In the genomic region with DNA sequence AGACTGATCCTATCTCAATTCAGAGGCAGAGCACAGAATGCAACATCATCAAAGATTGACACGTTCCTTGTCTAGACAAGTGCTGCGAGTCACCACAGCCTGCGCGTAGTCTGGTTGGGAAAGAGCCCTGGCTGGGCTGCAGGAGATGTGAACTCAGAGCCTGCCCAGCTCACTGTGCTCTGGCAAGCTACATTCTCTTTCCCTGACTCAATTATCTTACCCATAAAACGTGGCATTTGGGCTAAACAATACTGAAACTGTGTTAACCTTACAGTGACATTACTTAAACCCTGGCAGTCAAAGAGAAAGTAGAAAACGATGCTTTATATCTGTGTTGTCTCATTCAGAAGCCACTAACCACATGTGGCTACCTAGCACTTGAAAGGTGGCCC, we compare ENCODE assay signal across 10 cellular contexts. TPM values are rescaled to one million over a fixed set of nuclear protein-coding genes. Genes with fewer than 3 reads are reported as not detected.
A peak's percentile ranks its signal among the peaks of the same experiment; 100 is the strongest.
DNase-seq lines count a peak whose midpoint lies in the region; TF ChIP-seq lines count a peak whose summit lies in the region.
"Had no signal": no experiment of that assay in that cellular context is flagged by ENCODE, and none has a peak within 500 bp of the region (broad histone marks: within the 10 kb centered on the region; RNA-seq: fewer than 3 reads in every experiment).

No MANE protein-coding gene starts in this region.

- no peak overlapping the region for H2AFZ ChIP-seq in Karpas-422 (ENCODE audit: low read length)

- H3K9ac ChIP-seq in Karpas-422 (ENCODE audit: low read length): no peak overlapping the region

- peaks cover 14% of the 10 kb centered on the region for H3K9me3 Mint-ChIP-seq in chondrocyte (ENCODE audit: low read depth)

- H3K4me1 Mint-ChIP-seq in chondrocyte (ENCODE audit: low read depth): peaks cover 53% of the 10 kb centered on the region

- in situ Hi-C loops in GM13976 (cut with MboI; ENCODE audit: low sequenced_read_pairs, unreplicated experiment): no loop called here

- DNase-seq in EL: peak; percentile 90
- peak; percentile 56 for DNase-seq in RWPE1 (ENCODE audit: low spot score)
- no peak for DNase-seq in chondrocyte (ENCODE audit: low spot score)
- DNase-seq in stimulated activated CD4-positive, alpha-beta T cell treated with anti-CD3 and anti-CD28 coated beads, Interleukin-12 subunit alpha, Interleukin-12 subunit beta, amount 100 ng/mL, for 4 hours: peak; percentile 33
- DNase-seq in Karpas-422: no peak
- DNase-seq in superior temporal gyrus (ENCODE audit: extremely low spot score): no peak
- DNase-seq in GM13976 (ENCODE audit: low spot score): no peak
- DNase-seq in NCI-H1436 treated with DMSO at 0.1 percent for 48 hours (lab: John Stamatoyannopoulos, UW): no peak
- DNase-seq: cerebellar nuclear complex had no signal

- no peak overlapping the region for H3K4me3 ChIP-seq in Karpas-422 (ENCODE audit: low read length)
- H3K4me3 ChIP-seq: HAP-1 had no signal

- TF ChIP-seq CTCF in RWPE1 (conservative IDR thresholded peaks at IDR 0.05; ENCODE audit: low read depth) (no peak), chondrocyte (IDR thresholded peaks at IDR 0.05) (no peak), GM13976 (IDR thresholded peaks at IDR 0.05; ENCODE audit: borderline replicate concordance, control extremely low read depth, extremely low read depth, insufficient read depth, missing control alignments) (no peak)

- no peak overlapping the region for H3K4me3 Mint-ChIP-seq in chondrocyte (ENCODE audit: unreplicated experiment)

- H3K36me3 Mint-ChIP-seq in chondrocyte (ENCODE audit: low read depth): peaks cover 9% of the 10 kb centered on the region

- no peaks in the 10 kb centered on the region for H3K27me3 ChIP-seq in Karpas-422 (ENCODE audit: low read length)

- no peaks in the 10 kb centered on the region for H3K9me2 ChIP-seq in Karpas-422 (replicated peaks; ENCODE audit: insufficient read depth, low read length)

- POLR2A ChIA-PET in RWPE1 (lab: Yijun Ruan, JAX; ENCODE audit: low non-redundant PET): no interaction called here

- H3K79me2 ChIP-seq in Karpas-422 (ENCODE audit: low read length): no peaks in the 10 kb centered on the region

- H3K27ac Mint-ChIP-seq in chondrocyte (ENCODE audit: unreplicated experiment): peak overlapping the region; percentile 83

- CTCF ChIA-PET in RWPE1 (lab: Yijun Ruan, JAX): interaction anchor here (1.0 to 1.1 kb wide), 2 partner anchors 11 to 26 kb away, joined by 3 to 4 read pairs; no protein-coding TSS in a partner anchor

- no peak overlapping the region for H3K4me2 ChIP-seq in Karpas-422 (ENCODE audit: low read depth, low read length, poor library complexity, severe bottlenecking)

- H3K4me1 ChIP-seq in Karpas-422 (ENCODE audit: low read length): no peaks in the 10 kb centered on the region
- H3K4me1 ChIP-seq: HAP-1 had no signal

- no peaks in the 10 kb centered on the region for H3K9me3 ChIP-seq in Karpas-422 (ENCODE audit: low read length)
- H3K9me3 ChIP-seq: HAP-1 had no signal

- H3K36me3 ChIP-seq in Karpas-422 (ENCODE audit: insufficient read depth, low read length): no peaks in the 10 kb centered on the region
- H3K36me3 ChIP-seq: HAP-1 had no signal

- peak overlapping the region; percentile 67 for H3K27ac ChIP-seq in RWPE1
- no peak overlapping the region for H3K27ac ChIP-seq in Karpas-422 (ENCODE audit: low read length)

- no peaks in the 10 kb centered on the region for H4K20me1 ChIP-seq in Karpas-422 (ENCODE audit: insufficient read depth, low read depth, low read length)

- H3K27me3 Mint-ChIP-seq in chondrocyte (ENCODE audit: low read depth): no peaks in the 10 kb centered on the region

RNA-seq across cellular contexts. Expression of a gene that starts 55.5 kb away (rescaled TPM):
- total RNA-seq in chondrocyte: 63.9 to 129 TPM (median 124 TPM) in 3 replicates
- total RNA-seq in Karpas-422 (2014; rRNA removed; shearing (Covaris generic); ENCODE audit: low replicate concordance): not detected in 2 replicates

Comparison
In these comparisons a context has a peak if more than half of its experiments do, and no peak if none do; other contexts are left out.
1. DNase-seq: peak in EL (single experiment), RWPE1 (single experiment) and stimulated activated CD4-positive, alpha-beta T cell treated with anti-CD3 and anti-CD28 coated beads, Interleukin-12 subunit alpha, Interleukin-12 subunit beta, amount 100 ng/mL, for 4 hours (single experiment); none in chondrocyte (single experiment), Karpas-422 (single experiment), superior temporal gyrus (single experiment), GM13976 (single experiment) and NCI-H1436 treated with DMSO at 0.1 percent for 48 hours (single experiment).
2. RNA of a gene that starts 55.5 kb away (total RNA-seq): 63.9 to 129 TPM in chondrocyte; not detected in Karpas-422; every median in the first group is over 10 times any median in the second.